8 cellular contexts compared by ENCODE assay signal in genomic region chr15:40754883-40755815, GRCh38. TPM values are rescaled to one million over a fixed set of nuclear protein-coding genes. Genes with fewer than 3 reads are reported as not detected.
DNase-seq lines count a peak whose midpoint lies in the region; ATAC-seq and TF ChIP-seq lines count a peak whose summit lies in the region.

RMDN3 (minus strand) TSS chr15:40755254; CDS start chr15:40754783, 471 bp downstream.

- H3K9me3 ChIP-seq in Peyer's patch, result no peaks in the 10 kb centered on the region
- H3K9me3 ChIP-seq in esophagus (ENCODE audit: control insufficient read depth in 2 of 2, insufficient read depth in 1 of 2, low read depth in 1 of 2, low read length in 1 of 2), result no peaks in the 10 kb centered on the region
- H3K9me3 ChIP-seq in muscle layer of duodenum (ENCODE audit: control insufficient read depth in 1 of 2, low read length in 2 of 2), result no peaks in the 10 kb centered on the region

- peaks cover 0 to 19% (median 0%) of the 10 kb centered on the region in 3 donors for H3K36me3 ChIP-seq in Peyer's patch
- H3K36me3 ChIP-seq in esophagus (ENCODE audit: control insufficient read depth in 2 of 2, insufficient read depth in 2 of 2, low read length in 1 of 2), result peaks cover 7 to 13% of the 10 kb centered on the region in 2 donors
- H3K36me3 ChIP-seq in muscle layer of duodenum (ENCODE audit: control insufficient read depth in 1 of 2, insufficient read depth in 2 of 2, low read length in 2 of 2), result peaks cover 19 to 21% of the 10 kb centered on the region in 2 donors

- 0 to 1% methylated on average over 62 to 66 of the region's 66 CpGs for WGBS in esophagus, 2 donors

- peak; percentile 78 for ATAC-seq in GM21717 (IDR thresholded peaks at IDR 0.05; ENCODE audit: unreplicated experiment)
- peak; percentile 92 to 93 for ATAC-seq in activated T-cell treated with anti-CD3 and anti-CD28 coated beads, Interleukin-2, amount 50 U/mL, for 4 hours

- H3K27me3 Mint-ChIP-seq in activated T-cell treated with anti-CD3 and anti-CD28 coated beads, Interleukin-2, amount 50 U/mL, for 4 hours (ENCODE audit: low read depth), result no peaks in the 10 kb centered on the region

- H3K4me1 ChIP-seq in Peyer's patch, result peaks cover 0 to 29% (median 0%) of the 10 kb centered on the region in 4 donors
- H3K4me1 ChIP-seq in esophagus (ENCODE audit: control insufficient read depth in 2 of 2, insufficient read depth in 2 of 2, low read length in 1 of 2), result peaks cover 0 to 4% of the 10 kb centered on the region in 2 donors
- H3K4me1 ChIP-seq in muscle layer of duodenum (ENCODE audit: control insufficient read depth in 1 of 2, insufficient read depth in 2 of 2, low read length in 2 of 2), result peaks cover 0 to 17% of the 10 kb centered on the region in 2 donors

- peak in 2 of 6 experiments; percentile 16 to 30 for TF ChIP-seq CTCF in Peyer's patch (IDR thresholded peaks at IDR 0.05)

- no peaks in the 10 kb centered on the region for H3K9me3 Mint-ChIP-seq in activated T-cell treated with anti-CD3 and anti-CD28 coated beads, Interleukin-2, amount 50 U/mL, for 4 hours

- H3K4me1 Mint-ChIP-seq in activated T-cell treated with anti-CD3 and anti-CD28 coated beads, Interleukin-2, amount 50 U/mL, for 4 hours (ENCODE audit: low read depth), result peaks cover 32% of the 10 kb centered on the region

- peak within 1 kb of the TSS; percentile 82 to 89 (median 85) for H3K27ac ChIP-seq in Peyer's patch
- H3K27ac ChIP-seq in esophagus (ENCODE audit: low read depth in 2 of 2, low read length in 1 of 2), result peak within 1 kb of the TSS; percentile 91 to 92
- peak within 1 kb of the TSS; percentile 79 for H3K27ac ChIP-seq in muscle layer of duodenum (ENCODE audit: low read length)

- DNase-seq in DMS153 treated with DMSO at 0.1 percent for 48 hours (lab: John Stamatoyannopoulos, UW; ENCODE audit: unreplicated experiment) (peak; percentile 16), KG1 (lab: John Stamatoyannopoulos, UW) (peak; percentile 86), Peyer's patch (peak; percentile 94 to 97 (median 96))
- peak; percentile 93 for DNase-seq in activated T-cell treated with anti-CD3 and anti-CD28 coated beads, Interleukin-2, amount 50 U/mL, for 4 hours
- peak; percentile 79 to 89 for DNase-seq in stimulated activated CD8-positive, alpha-beta memory T cell treated with anti-CD3 and anti-CD28 coated beads, Interleukin-7, amount 100 ng/mL, for 4 hours (ENCODE audit: low read depth in 2 of 2)

- H3K4me3 Mint-ChIP-seq in activated T-cell treated with anti-CD3 and anti-CD28 coated beads, Interleukin-2, amount 50 U/mL, for 4 hours, result peak within 1 kb of the TSS; percentile 93

- peaks cover 14% of the 10 kb centered on the region for H3K36me3 Mint-ChIP-seq in activated T-cell treated with anti-CD3 and anti-CD28 coated beads, Interleukin-2, amount 50 U/mL, for 4 hours (ENCODE audit: insufficient read depth)

- TF ChIP-seq POLR2A in Peyer's patch (IDR thresholded peaks at IDR 0.05), result peak; percentile 61 to 69

- H3K27me3 ChIP-seq in Peyer's patch (no peaks in the 10 kb centered on the region), esophagus (ENCODE audit: control insufficient read depth in 1 of 2, insufficient read depth in 2 of 2, low read length in 2 of 2) (no peaks in the 10 kb centered on the region), muscle layer of duodenum (ENCODE audit: low read depth, low read length) (no peaks in the 10 kb centered on the region)

- H3K4me3 ChIP-seq in Peyer's patch (peak within 1 kb of the TSS; percentile 73 to 98 (median 94)), esophagus (ENCODE audit: low read depth in 1 of 2, low read length in 2 of 2) (peak within 1 kb of the TSS; percentile 82 to 85), muscle layer of duodenum (ENCODE audit: low read depth in 1 of 2, low read length in 2 of 2) (peak within 1 kb of the TSS; percentile 80 to 98)

RNA-seq across cellular contexts. Expression of gene RMDN3, which starts in this region (rescaled TPM):
- total RNA-seq in Peyer's patch, result 10 to 100 TPM; 69.2 to 94.7 (median 74.0) TPM
- total RNA-seq in activated T-cell treated with anti-CD3 and anti-CD28 coated beads, Interleukin-2, amount 50 U/mL, for 4 hours, result 10 to 100 TPM; 62.1 to 63.7 (median 62.9) TPM
- 10 to 100 TPM; 18.0 to 21.6 TPM for polyA plus RNA-seq in esophagus

Comparison
In these comparisons a context has a peak if more than half of its experiments do, and no peak if none do; other contexts are left out.
1. Peak in every context shown above with its lines: DNase-seq, ATAC-seq, H3K4me3 ChIP-seq and H3K27ac ChIP-seq.
2. DNase-seq: peak in every context shown above with its lines; median percentile 96 in Peyer's patch; 93 in activated T-cell treated with anti-CD3 and anti-CD28 coated beads, Interleukin-2, amount 50 U/mL, for 4 hours; 86 in KG1; 84 in stimulated activated CD8-positive, alpha-beta memory T cell treated with anti-CD3 and anti-CD28 coated beads, Interleukin-7, amount 100 ng/mL, for 4 hours; 16 in DMS153 treated with DMSO at 0.1 percent for 48 hours.